ENCODE assay signal across 2 cellular contexts in the genomic region with DNA sequence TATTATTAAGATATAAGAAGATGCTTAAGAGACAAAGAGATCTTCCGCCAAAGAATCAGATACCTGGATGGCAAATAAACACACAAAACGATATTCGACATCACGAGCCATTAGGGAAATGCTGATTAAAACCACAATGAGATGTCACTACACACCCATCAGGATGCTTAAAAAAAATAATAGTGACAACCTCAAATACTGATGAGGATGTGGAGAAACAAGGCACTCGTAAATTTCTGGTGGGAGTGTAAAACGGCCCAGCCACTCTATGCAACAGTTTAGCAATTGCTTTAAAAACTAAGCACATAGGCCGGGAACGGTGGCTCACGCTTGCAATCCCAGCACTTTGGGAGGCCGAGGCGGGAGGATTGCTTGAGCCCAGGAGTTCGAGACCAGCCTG.
TF ChIP-seq lines count a peak whose summit lies in the region.

No MANE protein-coding gene starts in this region.

TF ChIP-seq in A549, 52 proteins besides CTCF, POLR2A, EP300 and RAD21:
- no peak for TF ChIP-seq EHF (CRISPR knock-in tag; IDR thresholded peaks at IDR 0.05)
- TF ChIP-seq, protein P1, sequence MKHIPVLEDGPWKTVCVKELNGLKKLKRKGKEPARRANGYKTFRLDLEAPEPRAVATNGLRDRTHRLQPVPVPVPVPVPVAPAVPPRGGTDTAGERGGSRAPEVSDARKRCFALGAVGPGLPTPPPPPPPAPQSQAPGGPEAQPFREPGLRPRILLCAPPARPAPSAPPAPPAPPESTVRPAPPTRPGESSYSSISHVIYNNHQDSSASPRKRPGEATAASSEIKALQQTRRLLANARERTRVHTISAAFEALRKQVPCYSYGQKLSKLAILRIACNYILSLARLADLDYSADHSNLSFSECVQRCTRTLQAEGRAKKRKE (CRISPR knock-in tag; IDR thresholded peaks at IDR 0.05; ENCODE audit: low read depth), result no peak
- TF ChIP-seq HDAC2 (IDR thresholded peaks at IDR 0.05), result no peak
- no peak for TF ChIP-seq CHD4 (IDR thresholded peaks at IDR 0.05; ENCODE audit: borderline replicate concordance)
- TF ChIP-seq, protein P2, sequence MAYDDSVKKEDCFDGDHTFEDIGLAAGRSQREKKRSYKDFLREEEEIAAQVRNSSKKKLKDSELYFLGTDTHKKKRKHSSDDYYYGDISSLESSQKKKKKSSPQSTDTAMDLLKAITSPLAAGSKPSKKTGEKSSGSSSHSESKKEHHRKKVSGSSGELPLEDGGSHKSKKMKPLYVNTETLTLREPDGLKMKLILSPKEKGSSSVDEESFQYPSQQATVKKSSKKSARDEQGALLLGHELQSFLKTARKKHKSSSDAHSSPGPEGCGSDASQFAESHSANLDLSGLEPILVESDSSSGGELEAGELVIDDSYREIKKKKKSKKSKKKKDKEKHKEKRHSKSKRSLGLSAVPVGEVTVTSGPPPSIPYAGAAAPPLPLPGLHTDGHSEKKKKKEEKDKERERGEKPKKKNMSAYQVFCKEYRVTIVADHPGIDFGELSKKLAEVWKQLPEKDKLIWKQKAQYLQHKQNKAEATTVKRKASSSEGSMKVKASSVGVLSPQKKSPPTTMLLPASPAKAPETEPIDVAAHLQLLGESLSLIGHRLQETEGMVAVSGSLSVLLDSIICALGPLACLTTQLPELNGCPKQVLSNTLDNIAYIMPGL (CRISPR knock-in tag; IDR thresholded peaks at IDR 0.05; ENCODE audit: borderline replicate concordance), result no peak
- no peak for TF ChIP-seq FOSL2 (IDR thresholded peaks at IDR 0.05)
- TF ChIP-seq FOSL2 (CRISPR knock-in tag; IDR thresholded peaks at IDR 0.05), result no peak

TF ChIP-seq in SK-N-SH, 30 proteins besides CTCF, POLR2A, EP300 and RAD21:
- TF ChIP-seq JUND (IDR thresholded peaks at IDR 0.05), result no peak
- TF ChIP-seq, protein P3, sequence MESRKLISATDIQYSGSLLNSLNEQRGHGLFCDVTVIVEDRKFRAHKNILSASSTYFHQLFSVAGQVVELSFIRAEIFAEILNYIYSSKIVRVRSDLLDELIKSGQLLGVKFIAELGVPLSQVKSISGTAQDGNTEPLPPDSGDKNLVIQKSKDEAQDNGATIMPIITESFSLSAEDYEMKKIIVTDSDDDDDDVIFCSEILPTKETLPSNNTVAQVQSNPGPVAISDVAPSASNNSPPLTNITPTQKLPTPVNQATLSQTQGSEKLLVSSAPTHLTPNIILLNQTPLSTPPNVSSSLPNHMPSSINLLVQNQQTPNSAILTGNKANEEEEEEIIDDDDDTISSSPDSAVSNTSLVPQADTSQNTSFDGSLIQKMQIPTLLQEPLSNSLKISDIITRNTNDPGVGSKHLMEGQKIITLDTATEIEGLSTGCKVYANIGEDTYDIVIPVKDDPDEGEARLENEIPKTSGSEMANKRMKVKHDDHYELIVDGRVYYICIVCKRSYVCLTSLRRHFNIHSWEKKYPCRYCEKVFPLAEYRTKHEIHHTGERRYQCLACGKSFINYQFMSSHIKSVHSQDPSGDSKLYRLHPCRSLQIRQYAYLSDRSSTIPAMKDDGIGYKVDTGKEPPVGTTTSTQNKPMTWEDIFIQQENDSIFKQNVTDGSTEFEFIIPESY (IDR thresholded peaks at IDR 0.05; ENCODE audit: borderline replicate concordance, low read depth), result no peak
- TF ChIP-seq REST (IDR thresholded peaks at IDR 0.05; ENCODE audit: low read depth, low read length), result no peak
- TF ChIP-seq TCF12 (IDR thresholded peaks at IDR 0.05), result no peak
- no peak for TF ChIP-seq MEF2A (IDR thresholded peaks at IDR 0.05; ENCODE audit: borderline replicate concordance, low read depth)
TF ChIP-seq in SK-N-SH: peak in this region for 0.
